ENCODE assay signal across 8 cellular contexts in the genomic region with DNA sequence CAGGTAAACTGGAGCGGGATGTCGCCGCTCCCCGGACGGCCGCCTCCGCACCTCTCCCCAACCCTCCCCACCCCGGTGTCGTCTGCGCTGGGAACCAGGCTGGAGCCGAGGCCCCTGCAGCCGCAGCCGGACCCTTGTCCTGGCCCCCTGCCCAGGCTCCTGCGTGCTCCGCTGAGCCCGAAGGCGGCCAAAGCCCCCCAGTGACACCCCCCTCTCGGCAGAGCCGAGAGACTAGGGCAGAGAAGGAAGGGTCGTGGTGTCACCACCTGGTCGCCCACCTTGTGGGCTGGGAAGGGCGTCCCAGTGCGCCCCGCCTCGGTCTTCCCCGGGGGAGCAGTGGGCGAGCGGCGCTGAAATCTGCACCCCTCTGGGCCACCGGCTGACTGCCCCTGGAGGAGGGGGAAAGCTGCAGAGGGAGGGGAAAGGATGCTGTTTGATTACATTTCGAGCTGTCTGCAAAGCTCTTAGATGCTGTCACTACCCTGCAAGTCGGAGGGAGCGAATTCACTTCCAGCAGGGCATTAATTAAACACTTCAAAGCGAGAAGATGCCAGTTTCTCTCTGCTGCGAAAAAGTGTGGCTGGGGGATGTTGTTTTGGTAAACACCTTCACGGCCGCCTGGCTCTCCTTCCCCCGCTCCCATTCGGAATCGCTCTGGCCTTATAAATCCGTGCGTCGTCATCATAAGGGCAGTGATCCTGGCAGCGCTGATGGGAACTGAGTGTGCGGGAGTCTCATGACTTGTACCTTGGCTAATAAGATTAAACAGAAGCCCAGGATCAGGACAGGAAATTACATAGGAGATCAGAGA. TPM values are rescaled to one million over a fixed set of nuclear protein-coding genes. Genes with fewer than 3 reads are reported as not detected.
DNase-seq lines count a peak whose midpoint lies in the region; ATAC-seq and TF ChIP-seq lines count a peak whose summit lies in the region.

No MANE protein-coding gene starts in this region.

- H3K4me3 ChIP-seq in AG10803 (ENCODE audit: low read length), result peak overlapping the region; percentile 51

- DNase-seq in AG10803 (ENCODE audit: low read depth) (peak; percentile 4), hepatic stellate cell (ENCODE audit: low spot score) (peak; percentile 12), retina (peak; percentile 77), NCI-H1694 treated with DMSO at 0.1 percent for 48 hours (lab: John Stamatoyannopoulos, UW) (no peak), epidermal melanocyte (ENCODE audit: insufficient read length, low spot score) (no peak)
- no peak for DNase-seq in activated naive CD8-positive, alpha-beta T cell treated with anti-CD3 and anti-CD28 coated beads for 36 hours

- H3K9me3 Mint-ChIP-seq in activated naive CD8-positive, alpha-beta T cell treated with anti-CD3 and anti-CD28 coated beads for 36 hours, result no peaks in the 10 kb centered on the region

- H3K36me3 Mint-ChIP-seq in activated naive CD8-positive, alpha-beta T cell treated with anti-CD3 and anti-CD28 coated beads for 36 hours, result no peaks in the 10 kb centered on the region

- no peak for TF ChIP-seq CTCF in AG10803 (conservative IDR thresholded peaks at IDR 0.05; ENCODE audit: low read length)

- ATAC-seq in HG02852 (IDR thresholded peaks at IDR 0.05; ENCODE audit: unreplicated experiment) (peak; percentile 27), GM19035 (IDR thresholded peaks at IDR 0.05; ENCODE audit: unreplicated experiment) (no peak)

- peaks cover 53% of the 10 kb centered on the region for H3K27me3 Mint-ChIP-seq in activated naive CD8-positive, alpha-beta T cell treated with anti-CD3 and anti-CD28 coated beads for 36 hours

- H3K4me1 Mint-ChIP-seq in activated naive CD8-positive, alpha-beta T cell treated with anti-CD3 and anti-CD28 coated beads for 36 hours, result no peaks in the 10 kb centered on the region

- no peak overlapping the region for H3K27ac Mint-ChIP-seq in activated naive CD8-positive, alpha-beta T cell treated with anti-CD3 and anti-CD28 coated beads for 36 hours

- peak overlapping the region; percentile 22 for H3K4me3 Mint-ChIP-seq in activated naive CD8-positive, alpha-beta T cell treated with anti-CD3 and anti-CD28 coated beads for 36 hours

RNA-seq across cellular contexts. Expression of a gene that starts 0.6 kb away (rescaled TPM):
- total RNA-seq in activated naive CD8-positive, alpha-beta T cell treated with anti-CD3 and anti-CD28 coated beads for 36 hours, result under 1 TPM in 1 of 2 experiments, not detected in 1; 0.10 TPM

Comparison
In these comparisons a context has a peak if more than half of its experiments do, and no peak if none do; other contexts are left out.
1. DNase-seq: peak in AG10803 (single experiment), hepatic stellate cell (single experiment) and retina (single experiment); none in activated naive CD8-positive, alpha-beta T cell treated with anti-CD3 and anti-CD28 coated beads for 36 hours (single experiment), NCI-H1694 treated with DMSO at 0.1 percent for 48 hours (single experiment) and epidermal melanocyte (single experiment).